In genomic region chr14:26173581-26173980, GRCh38 we compare ENCODE assay signal across 21 cellular contexts.
DNase-seq lines count a peak whose midpoint lies in the region; TF ChIP-seq lines count a peak whose summit lies in the region.
"Had no signal": no experiment of that assay in that cellular context is flagged by ENCODE, and none has a peak within 500 bp of the region (broad histone marks: within the 10 kb centered on the region; RNA-seq: fewer than 3 reads in every experiment).

No MANE protein-coding gene starts in this region.

- no peak overlapping the region for H3K4ac ChIP-seq in mesenchymal stem cell (ENCODE audit: low read depth in 1 of 2, low read length in 2 of 2)

- H2AFZ ChIP-seq in GM23248 (no peak overlapping the region), OCI-LY3 (ENCODE audit: low read depth, low read length) (no peak overlapping the region), mesenchymal stem cell (ENCODE audit: low read depth, low read length) (no peak overlapping the region), smooth muscle cell (ENCODE audit: low read depth) (no peak overlapping the region)

- no peak overlapping the region for H2BK15ac ChIP-seq in mesenchymal stem cell (ENCODE audit: low read depth, poor library complexity, severe bottlenecking)

- no peak overlapping the region for H3K14ac ChIP-seq in mesenchymal stem cell (ENCODE audit: low read length in 2 of 2)

- H3K27ac ChIP-seq in GM23248 (no peak overlapping the region), OCI-LY3 (ENCODE audit: low read length) (peak overlapping the region; percentile 83), mesenchymal stem cell (ENCODE audit: low read length, poor library complexity, severe bottlenecking) (no peak overlapping the region), smooth muscle cell (ENCODE audit: low read depth) (no peak overlapping the region)
- H3K27ac ChIP-seq: BLaER1 treated with 17β-estradiol and CSF1 and Interleukin-3, amounts not matched to agents 10 nM and 100 nM had no signal

- no peak overlapping the region for H3K23ac ChIP-seq in mesenchymal stem cell (ENCODE audit: low read length in 2 of 2)

- H3K79me2 ChIP-seq in GM23248 (ENCODE audit: insufficient read depth) (no peaks in the 10 kb centered on the region), OCI-LY3 (ENCODE audit: low read length) (no peaks in the 10 kb centered on the region), smooth muscle cell (ENCODE audit: low read depth) (no peaks in the 10 kb centered on the region)

- H3K36me3 ChIP-seq in GM23248 (ENCODE audit: low read depth) (no peaks in the 10 kb centered on the region), OCI-LY3 (replicated peaks; ENCODE audit: low read depth, low read length) (no peaks in the 10 kb centered on the region), mesenchymal stem cell (ENCODE audit: control insufficient read depth in 1 of 2, insufficient read depth in 2 of 2, low read depth in 1 of 2, low read length in 2 of 2) (no peaks in the 10 kb centered on the region), smooth muscle cell (ENCODE audit: low read depth) (no peaks in the 10 kb centered on the region)
- H3K36me3 ChIP-seq: BLaER1 treated with 17β-estradiol and CSF1 and Interleukin-3, amounts not matched to agents 10 nM and 100 nM; MG63 had no signal

- in situ Hi-C loops in GM23248 (cut with MboI): no loop called here

- no peaks in the 10 kb centered on the region for H3K9me3 ChIP-seq in GM23248 (ENCODE audit: low read depth)
- no peaks in the 10 kb centered on the region for H3K9me3 ChIP-seq in OCI-LY3 (ENCODE audit: insufficient read depth, low read length)
- no peaks in the 10 kb centered on the region for H3K9me3 ChIP-seq in mesenchymal stem cell (ENCODE audit: control insufficient read depth, low read length)
- no peaks in the 10 kb centered on the region for H3K9me3 ChIP-seq in smooth muscle cell (replicated peaks; ENCODE audit: low read depth)
- H3K9me3 ChIP-seq: BLaER1 treated with 17β-estradiol and CSF1 and Interleukin-3, amounts not matched to agents 10 nM and 100 nM; MG63 had no signal

- no peaks in the 10 kb centered on the region for H3F3A ChIP-seq in GM23248 (ENCODE audit: insufficient read depth)
- no peaks in the 10 kb centered on the region for H3F3A ChIP-seq in smooth muscle cell (ENCODE audit: low read depth)

- H4K20me1 ChIP-seq in GM23248 (ENCODE audit: insufficient read depth): no peaks in the 10 kb centered on the region
- no peaks in the 10 kb centered on the region for H4K20me1 ChIP-seq in OCI-LY3 (ENCODE audit: insufficient read depth, low read length)
- H4K20me1 ChIP-seq in smooth muscle cell (ENCODE audit: low read depth): no peaks in the 10 kb centered on the region
- H4K20me1 ChIP-seq: BLaER1 treated with 17β-estradiol and CSF1 and Interleukin-3, amounts not matched to agents 10 nM and 100 nM had no signal

- no peak overlapping the region for H2BK5ac ChIP-seq in mesenchymal stem cell (ENCODE audit: low read depth, low read length, poor library complexity, severe bottlenecking)

- H4K91ac ChIP-seq in mesenchymal stem cell (ENCODE audit: low read length): no peak overlapping the region

- no peak overlapping the region for H3K18ac ChIP-seq in mesenchymal stem cell (ENCODE audit: low read depth in 1 of 2, low read length in 2 of 2)

- H3K9ac ChIP-seq in GM23248 (no peak overlapping the region), OCI-LY3 (ENCODE audit: low read length) (peak overlapping the region; percentile 39; the same call in 1 of the 2 replicates), mesenchymal stem cell (ENCODE audit: low read length) (no peak overlapping the region), smooth muscle cell (ENCODE audit: low read depth) (no peak overlapping the region)
- H3K9ac ChIP-seq: BLaER1 treated with 17β-estradiol and CSF1 and Interleukin-3, amounts not matched to agents 10 nM and 100 nM had no signal

- H2AK5ac ChIP-seq in mesenchymal stem cell (ENCODE audit: low read length, severe bottlenecking): no peak overlapping the region

- WGBS in GM23248 (ENCODE audit: low coverage in 1 of 2, low lambda C conversion rate in 2 of 2, missing lambda C conversion rate in 2 of 2), 2 experiments: 10 to 11% methylated on average over 2 of the region's 2 CpGs
- 48% methylated on average over 2 of the region's 2 CpGs for WGBS in mesenchymal stem cell
- 55% methylated on average over 2 of the region's 2 CpGs for WGBS in smooth muscle cell (ENCODE audit: low lambda C conversion rate)

- H2BK120ac ChIP-seq in mesenchymal stem cell (ENCODE audit: low read depth, low read length): no peak overlapping the region

- H3K4me3 ChIP-seq in GM23248 (no peak overlapping the region), OCI-LY3 (ENCODE audit: low read length) (peak overlapping the region; percentile 54), epithelial cell of esophagus (ENCODE audit: low read length) (no peak overlapping the region), mesenchymal stem cell (ENCODE audit: insufficient read depth in 1 of 2, low read depth in 1 of 2, low read length in 2 of 2) (no peak overlapping the region), smooth muscle cell (no peak overlapping the region)
- H3K4me3 ChIP-seq: BLaER1 treated with 17β-estradiol and CSF1 and Interleukin-3, amounts not matched to agents 10 nM and 100 nM; MG63 had no signal

- no peak overlapping the region for H2BK12ac ChIP-seq in mesenchymal stem cell (ENCODE audit: low read length in 2 of 2)

- H3K79me1 ChIP-seq in mesenchymal stem cell (replicated peaks; ENCODE audit: low read length, poor library complexity, severe bottlenecking): no peaks in the 10 kb centered on the region

- H3K9me2 ChIP-seq in GM23248 (ENCODE audit: insufficient read depth): no peaks in the 10 kb centered on the region

- TF ChIP-seq CTCF in OCI-LY3 (IDR thresholded peaks at IDR 0.05; ENCODE audit: low read depth, low read length) (no peak), epithelial cell of esophagus (IDR thresholded peaks at IDR 0.05; ENCODE audit: insufficient read depth, low read depth, low read length, missing control alignments) (no peak), smooth muscle cell (IDR thresholded peaks at IDR 0.05; ENCODE audit: borderline replicate concordance, insufficient read depth, poor library complexity, severe bottlenecking) (no peak)

- H3K27me3 ChIP-seq in GM23248 (replicated peaks; ENCODE audit: insufficient read depth): peaks cover 13% of the 10 kb centered on the region; the same call in 1 of the 2 replicates
- H3K27me3 ChIP-seq in OCI-LY3 (ENCODE audit: low read depth, low read length): no peaks in the 10 kb centered on the region; the same call in none of the 2 replicates
- no peaks in the 10 kb centered on the region for H3K27me3 ChIP-seq in mesenchymal stem cell (ENCODE audit: control insufficient read depth in 1 of 2, insufficient read depth in 1 of 2, low read length in 2 of 2)
- peaks cover 56% of the 10 kb centered on the region for H3K27me3 ChIP-seq in smooth muscle cell (ENCODE audit: low read depth)
- H3K27me3 ChIP-seq: MG63 had no signal

- no peak overlapping the region for H4K8ac ChIP-seq in mesenchymal stem cell (ENCODE audit: low read length)

- DNase-seq in GM23248: peak; percentile 11
- DNase-seq in epithelial cell of esophagus (ENCODE audit: low read depth): peak; percentile 28
- peak; percentile 3 for DNase-seq in mesenchymal stem cell
- no peak for DNase-seq in smooth muscle cell (lab: John Stamatoyannopoulos, UW; ENCODE audit: unreplicated experiment)
- no peak for DNase-seq in GDM1 (lab: John Stamatoyannopoulos, UW)
- no peak for DNase-seq in NCI-H1048 (lab: John Stamatoyannopoulos, UW)
- DNase-seq in HuH-7.5 (ENCODE audit: low spot score): no peak
- DNase-seq: CD8-positive, alpha-beta T cell; DMS79; H9; Karpas-422; MG63; NCI-H1105 treated with DMSO at 0.1 percent for 48 hours; NCI-H1694; NCI-H2227 treated with DMSO at 0.1 percent for 48 hours; NCI-H524; NCI-H82; Right ventricle myocardium superior; SW 1271 had no signal

- H3K4me2 ChIP-seq in GM23248 (ENCODE audit: unreplicated experiment) (no peak overlapping the region), OCI-LY3 (ENCODE audit: low read length) (peak overlapping the region; percentile 75), mesenchymal stem cell (ENCODE audit: low read length, poor library complexity, severe bottlenecking) (no peak overlapping the region), smooth muscle cell (no peak overlapping the region)
- H3K4me2 ChIP-seq: BLaER1 treated with 17β-estradiol and CSF1 and Interleukin-3, amounts not matched to agents 10 nM and 100 nM had no signal

- H3K4me1 ChIP-seq in GM23248 (ENCODE audit: insufficient read depth) (no peaks in the 10 kb centered on the region), OCI-LY3 (ENCODE audit: low read length) (peaks cover 42% of the 10 kb centered on the region), mesenchymal stem cell (ENCODE audit: control insufficient read depth, insufficient read depth, low read depth, low read length) (no peaks in the 10 kb centered on the region), smooth muscle cell (ENCODE audit: low read depth) (no peaks in the 10 kb centered on the region)
- H3K4me1 ChIP-seq: BLaER1 treated with 17β-estradiol and CSF1 and Interleukin-3, amounts not matched to agents 10 nM and 100 nM had no signal

Comparison
In these comparisons a context has a peak if more than half of its experiments do, and no peak if none do; other contexts are left out.
1. DNase-seq: peak in GM23248 (single experiment), epithelial cell of esophagus (single experiment) and mesenchymal stem cell (single experiment); none in smooth muscle cell (single experiment), GDM1 (single experiment), NCI-H1048 (single experiment) and HuH-7.5 (single experiment).